ENCODE assay signal across 14 cellular contexts in genomic region chr14:58805605-58806358, GRCh38.
DNase-seq lines count a peak whose midpoint lies in the region; ATAC-seq and TF ChIP-seq lines count a peak whose summit lies in the region.
"Had no signal": no experiment of that assay in that cellular context is flagged by ENCODE, and none has a peak within 500 bp of the region (broad histone marks: within the 10 kb centered on the region; RNA-seq: fewer than 3 reads in every experiment).

No MANE protein-coding gene starts in this region.

- H3K4me1 ChIP-seq in A673 (ENCODE audit: insufficient read depth, low read length, poor library complexity, severe bottlenecking): peaks cover 10% of the 10 kb centered on the region

- intact Hi-C loops in A673 (cut with micrococcal nuclease; ENCODE audit: unreplicated experiment): no loop called here
- intact Hi-C loops in activated CD4-positive, alpha-beta T cell treated with anti-CD3 and anti-CD28 coated beads for 36 hours (cut with DNase I, micrococcal nuclease): no loop called here

- H3K27me3 Mint-ChIP-seq in activated CD4-positive, alpha-beta T cell treated with anti-CD3 and anti-CD28 coated beads for 36 hours: peaks cover 6% of the 10 kb centered on the region
- H3K27me3 Mint-ChIP-seq: activated CD4-positive, alpha-beta memory T cell treated with anti-CD3 and anti-CD28 coated beads, Interleukin-2, amount 10 ng/mL, durations not matched to agents 7 days and 5 days had no signal

- H3K27ac Mint-ChIP-seq in activated CD4-positive, alpha-beta T cell treated with anti-CD3 and anti-CD28 coated beads for 36 hours: no peak overlapping the region
- H3K27ac Mint-ChIP-seq: activated CD4-positive, alpha-beta memory T cell treated with anti-CD3 and anti-CD28 coated beads, Interleukin-2, amount 10 ng/mL, durations not matched to agents 7 days and 5 days; activated naive CD8-positive, alpha-beta T cell had no signal

- peaks cover 2% of the 10 kb centered on the region for H3K9me3 Mint-ChIP-seq in activated CD4-positive, alpha-beta T cell treated with anti-CD3 and anti-CD28 coated beads for 36 hours (ENCODE audit: low read depth)
- H3K9me3 Mint-ChIP-seq: activated CD4-positive, alpha-beta memory T cell treated with anti-CD3 and anti-CD28 coated beads, Interleukin-2, amount 10 ng/mL, durations not matched to agents 7 days and 5 days had no signal

- POLR2A ChIA-PET in A673 (lab: Charles Lee; ENCODE audit: low non-redundant PET): no interaction called here
- POLR2A ChIA-PET in activated CD4-positive, alpha-beta T cell treated with anti-CD3 and anti-CD28 coated beads for 36 hours (lab: Charles Lee): no interaction called here

- H3K9me3 ChIP-seq in A673 (ENCODE audit: low read depth, low read length, poor library complexity, severe bottlenecking): no peaks in the 10 kb centered on the region

- no peak for TF ChIP-seq CTCF in A673 (conservative IDR thresholded peaks at IDR 0.05; ENCODE audit: low read depth, low read length)

- DNase-seq in A673 (ENCODE audit: low spot score) (peak; percentile 82), NCI-H1105 (lab: John Stamatoyannopoulos, UW) (peak; percentile 97), NCI-H446 (lab: John Stamatoyannopoulos, UW) (peak; percentile 40 to 86), dermis blood vessel endothelial cell (peak; percentile 43), AG20443 (ENCODE audit: low spot score) (no peak)
- no peak for DNase-seq in activated CD4-positive, alpha-beta T cell treated with anti-CD3 and anti-CD28 coated beads for 36 hours
- DNase-seq in stimulated activated naive CD4-positive, alpha-beta T cell treated with Interleukin-2 at 50 U/mL for 16 hours (lab: John Stamatoyannopoulos, UW): no peak
- DNase-seq: ACHN; activated CD4-positive, alpha-beta memory T cell treated with anti-CD3 and anti-CD28 coated beads, Interleukin-2, amount 10 ng/mL, durations not matched to agents 7 days and 5 days; GF-D8; hippocampal formation; NCI-H1694 had no signal

- H3K4me1 Mint-ChIP-seq in activated CD4-positive, alpha-beta T cell treated with anti-CD3 and anti-CD28 coated beads for 36 hours: no peaks in the 10 kb centered on the region
- H3K4me1 Mint-ChIP-seq: activated CD4-positive, alpha-beta memory T cell treated with anti-CD3 and anti-CD28 coated beads, Interleukin-2, amount 10 ng/mL, durations not matched to agents 7 days and 5 days had no signal

- H3K27ac ChIP-seq in A673 (ENCODE audit: low read depth, low read length, poor library complexity, severe bottlenecking): no peak overlapping the region

- no peak for ATAC-seq in activated CD4-positive, alpha-beta T cell treated with anti-CD3 and anti-CD28 coated beads for 36 hours
- no peak for ATAC-seq in GM21717 (IDR thresholded peaks at IDR 0.05; ENCODE audit: unreplicated experiment)

- H3K27me3 ChIP-seq in A673 (replicated peaks; ENCODE audit: insufficient read depth, low read depth, low read length, poor library complexity): no peaks in the 10 kb centered on the region

- CTCF ChIA-PET in A673 (lab: Charles Lee): no interaction called here
- CTCF ChIA-PET in activated CD4-positive, alpha-beta T cell treated with anti-CD3 and anti-CD28 coated beads for 36 hours (lab: Charles Lee): interaction anchor here (1.5 kb wide), 1 partner anchor 21 kb away, joined by 4 read pairs; no protein-coding TSS in a partner anchor

- no peak overlapping the region for H3K4me3 ChIP-seq in A673 (ENCODE audit: low read depth, low read length, poor library complexity, severe bottlenecking)

- H3K36me3 ChIP-seq in A673 (ENCODE audit: insufficient read depth, low read length, poor library complexity, severe bottlenecking): no peaks in the 10 kb centered on the region

- BruUV-seq in A673 (replicated peaks; lab: Mats Ljungman, UMichigan): no TSS peak

- no peak overlapping the region for H3K4me3 Mint-ChIP-seq in activated CD4-positive, alpha-beta T cell treated with anti-CD3 and anti-CD28 coated beads for 36 hours
- H3K4me3 Mint-ChIP-seq: activated CD4-positive, alpha-beta memory T cell treated with anti-CD3 and anti-CD28 coated beads, Interleukin-2, amount 10 ng/mL, durations not matched to agents 7 days and 5 days; activated naive CD8-positive, alpha-beta T cell had no signal

- no peaks in the 10 kb centered on the region for H3K36me3 Mint-ChIP-seq in activated CD4-positive, alpha-beta T cell treated with anti-CD3 and anti-CD28 coated beads for 36 hours (ENCODE audit: low read depth)

Comparison
In these comparisons a context has a peak if more than half of its experiments do, and no peak if none do; other contexts are left out.
1. DNase-seq: peak in A673 (single experiment), NCI-H1105 (single experiment), NCI-H446 (2 of 2) and dermis blood vessel endothelial cell (single experiment); none in activated CD4-positive, alpha-beta T cell treated with anti-CD3 and anti-CD28 coated beads for 36 hours (single experiment), AG20443 (single experiment) and stimulated activated naive CD4-positive, alpha-beta T cell treated with Interleukin-2 at 50 U/mL for 16 hours (single experiment).